In genomic region chr16:67733734-67734470, GRCh38 we compare ENCODE assay signal across 25 cellular contexts.
"Had no signal": no experiment of that assay in that cellular context is flagged by ENCODE, and none has a peak within 500 bp of the region (broad histone marks: within the 10 kb centered on the region; RNA-seq: fewer than 3 reads in every experiment).

No MANE protein-coding gene starts in this region.

- H3K4me3 ChIP-seq: adrenal gland, Peyer's patch, SJCRH30 had no signal

- H3K4me1 Mint-ChIP-seq: WTC11 had no signal

- H3K27ac ChIP-seq: adrenal gland, KMS-11, Peyer's patch, SJCRH30 had no signal

- H3K9me3 Mint-ChIP-seq: activated naive CD8-positive, alpha-beta T cell treated with anti-CD3 and anti-CD28 coated beads, Interleukin-2, amount 10 ng/mL, durations not matched to agents 7 days and 5 days; WTC11 had no signal

- H3K27me3 Mint-ChIP-seq: activated naive CD8-positive, alpha-beta T cell treated with anti-CD3 and anti-CD28 coated beads, Interleukin-2, amount 10 ng/mL, durations not matched to agents 7 days and 5 days had no signal

- H3K36me3 ChIP-seq: SJCRH30 had no signal

- H3K9me3 ChIP-seq: adrenal gland, Peyer's patch, SJCRH30, SK-N-SH had no signal

- DNase-seq: activated CD4-positive, alpha-beta T cell treated with anti-CD3 and anti-CD28 coated beads for 48 hours; activated CD4-positive, alpha-beta T cell treated with anti-CD3 and anti-CD28 coated beads, Interleukin-2, amount 50 U/mL, for 4 hours; activated CD4-positive, CD25-positive, alpha-beta regulatory T cell treated with anti-CD3 and anti-CD28 coated beads, Interleukin-2, amount 50 U/mL, for 72 hours; activated CD8-positive, alpha-beta memory T cell treated with anti-CD3 and anti-CD28 coated beads, Interleukin-2, amount 50 U/mL, for 48 hours; activated CD8-positive, alpha-beta T cell treated with anti-CD3 and anti-CD28 coated beads, Interleukin-2, amount 10 ng/mL, durations not matched to agents 7 days and 5 days; activated naive CD4-positive, alpha-beta T cell treated with anti-CD3 and anti-CD28 coated beads, Interleukin-2, amount 50 U/mL, for 16 hours; activated naive CD8-positive, alpha-beta T cell treated with anti-CD3 and anti-CD28 coated beads, Interleukin-2, amount 10 ng/mL, durations not matched to agents 7 days and 5 days; activated T-cell treated with anti-CD3 and anti-CD28 coated beads, Interleukin-2, amount 50 U/mL, for 1 hour; adrenal gland; anterior cingulate cortex; NCI-H1092 treated with DMSO at 0.1 percent for 48 hours; NCI-H1436; NCI-H1694 treated with DMSO at 0.1 percent for 48 hours; NCI-H2029 treated with DMSO at 0.1 percent for 48 hours; NCI-H526; NCI-H774; NK-92 treated with Interleukin-12 subunit alpha and Interleukin-12 subunit beta, amount 100 ng/mL, for 24 hours; OCI-M1; Peyer's patch; Right ventricle myocardium superior; SJCRH30; SK-N-SH; T-helper 1 cell had no signal

- H3K27me3 ChIP-seq: adrenal gland, Peyer's patch, SJCRH30 had no signal

- H3K4me1 ChIP-seq: adrenal gland, Peyer's patch, SJCRH30 had no signal

- ATAC-seq: activated CD8-positive, alpha-beta T cell treated with anti-CD3 and anti-CD28 coated beads, Interleukin-2, amount 10 ng/mL, durations not matched to agents 7 days and 5 days; WTC11 had no signal

- H3K27ac Mint-ChIP-seq: activated CD8-positive, alpha-beta T cell treated with anti-CD3 and anti-CD28 coated beads, Interleukin-2, amount 10 ng/mL, durations not matched to agents 7 days and 5 days; activated naive CD8-positive, alpha-beta T cell treated with anti-CD3 and anti-CD28 coated beads, Interleukin-2, amount 10 ng/mL, durations not matched to agents 7 days and 5 days; WTC11 had no signal

- H3K4me3 Mint-ChIP-seq: activated CD8-positive, alpha-beta T cell treated with anti-CD3 and anti-CD28 coated beads, Interleukin-2, amount 10 ng/mL, durations not matched to agents 7 days and 5 days; activated naive CD8-positive, alpha-beta T cell treated with anti-CD3 and anti-CD28 coated beads, Interleukin-2, amount 10 ng/mL, durations not matched to agents 7 days and 5 days; WTC11 had no signal
